Comparison of ENCODE assay signal across 32 cellular contexts in genomic region chr7:7938471-7938870, GRCh38.
"Had no signal": no experiment of that assay in that cellular context is flagged by ENCODE, and none has a peak within 500 bp of the region (broad histone marks: within the 10 kb centered on the region; RNA-seq: fewer than 3 reads in every experiment).

No MANE protein-coding gene starts in this region.

- H3K27ac ChIP-seq: adrenal gland, cardiac muscle cell, VCaP had no signal

- DNase-seq: activated B cell treated with CpG ODN at 0.5 μM for 24 hours; activated CD4-positive, alpha-beta memory T cell treated with anti-CD3 and anti-CD28 coated beads for 36 hours; activated CD4-positive, alpha-beta T cell treated with anti-CD3 and anti-CD28 coated beads for 4 hours; activated CD4-positive, alpha-beta T cell treated with anti-CD3 and anti-CD28 coated beads, Interleukin-2, amount 10 ng/mL, durations not matched to agents 24 days and 14 days; activated CD4-positive, alpha-beta T cell treated with anti-CD3 and anti-CD28 coated beads, Interleukin-2, amount 50 U/mL, for 1 hour; activated CD4-positive, alpha-beta T cell treated with anti-CD3 and anti-CD28 coated beads, Interleukin-2, amount 50 U/mL, for 4 hours; activated CD4-positive, CD25-positive, alpha-beta regulatory T cell treated with anti-CD3 and anti-CD28 coated beads, Interleukin-2, amount 50 U/mL, for 72 hours; activated CD8-positive, alpha-beta memory T cell treated with anti-CD3 and anti-CD28 coated beads, Interleukin-2, amount 50 U/mL, for 4 hours; activated CD8-positive, alpha-beta T cell treated with anti-CD3 and anti-CD28 coated beads for 36 hours; activated effector memory CD4-positive, alpha-beta T cell treated with anti-CD3 and anti-CD28 coated beads, Interleukin-2, amount 50 U/mL, for 16 hours; activated gamma-delta T cell treated with Interleukin-2 at 50 U/mL for 16 hours; activated naive CD4-positive, alpha-beta T cell; activated naive CD4-positive, alpha-beta T cell treated with anti-CD3 and anti-CD28 coated beads for 36 hours; activated naive CD4-positive, alpha-beta T cell treated with anti-CD3 and anti-CD28 coated beads, Interleukin-2, amount 50 U/mL, for 16 hours; activated naive CD8-positive, alpha-beta T cell treated with anti-CD3 and anti-CD28 coated beads for 36 hours; activated T-cell treated with anti-CD3 and anti-CD28 coated beads for 4 hours; activated T-cell treated with anti-CD3 and anti-CD28 coated beads, Interleukin-2, amount 50 U/mL, for 1 hour; activated T-cell treated with anti-CD3 and anti-CD28 coated beads, Interleukin-2, amount 50 U/mL, for 4 hours; activated T-cell treated with anti-CD3 and anti-CD28 coated beads, Interleukin-2, amount 50 U/mL, for 72 hours; adrenal gland; amniotic stem cell; aorta; caudate nucleus; cerebellar nuclear complex; T-helper 2 cell; T-helper 9 cell had no signal

- FAIRE-seq: bronchial epithelial cell, TTC549 had no signal

- ATAC-seq: activated CD8-positive, alpha-beta T cell treated with anti-CD3 and anti-CD28 coated beads for 36 hours; activated naive CD4-positive, alpha-beta T cell treated with anti-CD3 and anti-CD28 coated beads, Interleukin-2, amount 50 U/mL, for 72 hours; activated T-cell treated with anti-CD3 and anti-CD28 coated beads, Interleukin-2, amount 50 U/mL, for 4 hours; activated T-cell treated with anti-CD3 and anti-CD28 coated beads, Interleukin-2, amount 50 U/mL, for 72 hours; activated T-helper 17 cell treated with anti-CD3 and anti-CD28 coated beads, Interleukin-2, amount 50 U/mL, for 72 hours had no signal

- H3K36me3 ChIP-seq: adrenal gland, cardiac muscle cell had no signal

- H3K27me3 ChIP-seq: adrenal gland, cardiac muscle cell had no signal

- H3K4me1 ChIP-seq: adrenal gland had no signal

- H3K4me3 ChIP-seq: adrenal gland, cardiac muscle cell had no signal

- H3K9me3 ChIP-seq: adrenal gland had no signal
